Comparison of ENCODE assay signal across 8 cellular contexts in the genomic region with DNA sequence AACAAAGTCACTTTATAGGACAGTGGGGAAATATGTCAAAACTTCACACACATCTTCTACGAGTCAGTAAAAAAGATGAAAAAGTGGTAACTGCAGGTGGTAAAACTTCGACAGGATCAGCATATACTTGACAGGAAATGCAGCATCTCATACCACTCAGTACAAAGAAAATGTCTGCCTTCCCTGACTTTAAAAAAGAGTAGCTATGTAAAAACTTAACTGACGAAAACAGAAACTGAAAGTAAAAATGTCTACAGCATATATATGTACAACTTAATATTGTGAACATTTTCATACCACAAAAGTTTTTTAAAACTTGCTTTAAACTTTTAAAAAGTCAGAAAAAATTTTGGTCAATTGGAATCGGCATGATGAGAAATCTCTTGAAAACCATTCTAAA. TPM values are rescaled to one million over a fixed set of nuclear protein-coding genes. Genes with fewer than 3 reads are reported as not detected.
DNase-seq lines count a peak whose midpoint lies in the region; ATAC-seq, FAIRE-seq and TF ChIP-seq lines count a peak whose summit lies in the region.

No MANE protein-coding gene starts in this region.

- no peak overlapping the region for H3K18ac ChIP-seq in neuronal stem cell (ENCODE audit: low read length)

- dilution Hi-C loops in endothelial cell of umbilical vein (cut with MboI; ENCODE audit: extremely low pct_ligation_motif_present, low sequenced_read_pairs) = no loop called here

- peak overlapping the region; percentile 94 for H3K4me3 Mint-ChIP-seq in activated T-cell treated with anti-CD3 and anti-CD28 coated beads, Interleukin-2, amount 50 U/mL, for 24 hours

- H3K9me1 ChIP-seq in endothelial cell of umbilical vein (replicated peaks; ENCODE audit: control insufficient read depth, extremely low read depth, insufficient read depth, low read length) = no peaks in the 10 kb centered on the region

- no peak overlapping the region for H3K14ac ChIP-seq in neuronal stem cell (ENCODE audit: low read length)

- POLR2A ChIA-PET in endothelial cell of umbilical vein (lab: Charles Lee) = interaction anchor here (0.6 to 1.1 kb wide), 2 partner anchors 59 to 107 kb away, joined by 3 read pairs; partner anchors contain the start of gene ATXN7L2

- TF ChIP-seq CTCF in endothelial cell of umbilical vein (IDR thresholded peaks at IDR 0.05; ENCODE audit: extremely low read depth in 1 of 2, insufficient read depth in 1 of 2, low read depth in 1 of 2, low read length in 2 of 2) = no peak

- peak overlapping the region; percentile 60 to 89 (median 86) for H3K4me3 ChIP-seq in endothelial cell of umbilical vein (replicated peaks in 1 of 3; ENCODE audit: insufficient read depth in 1 of 3, low read depth in 1 of 3, low read length in 3 of 3)
- H3K4me3 ChIP-seq in neuronal stem cell (ENCODE audit: low read length in 2 of 2) = peak overlapping the region; percentile 81 to 92

- H3K9me3 ChIP-seq in endothelial cell of umbilical vein (replicated peaks; ENCODE audit: control insufficient read depth, insufficient read depth, low read length) = no peaks in the 10 kb centered on the region
- H3K9me3 ChIP-seq in neuronal stem cell (replicated peaks in 1 of 2; ENCODE audit: control insufficient read depth in 2 of 2, insufficient read depth in 1 of 2, low read depth in 1 of 2, low read length in 2 of 2) = no peaks in the 10 kb centered on the region

- TF ChIP-seq POLR2A in endothelial cell of umbilical vein (IDR thresholded peaks at IDR 0.05; ENCODE audit: low read depth, low read length) = no peak

- peak overlapping the region; percentile 68 for H3K27ac ChIP-seq in endothelial cell of umbilical vein (ENCODE audit: insufficient read depth, low read depth, low read length)
- no peak overlapping the region for H3K27ac ChIP-seq in neuronal stem cell (replicated peaks; ENCODE audit: low read length)

- H3K4me1 ChIP-seq in endothelial cell of umbilical vein (ENCODE audit: control insufficient read depth, extremely low read depth, insufficient read depth, low read length) (peaks cover 15% of the 10 kb centered on the region), neuronal stem cell (ENCODE audit: control insufficient read depth in 2 of 2, insufficient read depth in 1 of 2, low read depth in 1 of 2, low read length in 2 of 2) (peaks cover 2 to 11% of the 10 kb centered on the region in 2 donors)

- H3K27ac Mint-ChIP-seq in activated T-cell treated with anti-CD3 and anti-CD28 coated beads, Interleukin-2, amount 50 U/mL, for 24 hours = peak overlapping the region; percentile 98

- no CpG with 5 or more reads among the region's 4 CpGs for WGBS in neuronal stem cell (ENCODE audit: extremely low coverage in 2 of 2, insufficient read length in 2 of 2, insufficient replicate concordance in 1 of 2), 2 donors

- no peak overlapping the region for H2BK5ac ChIP-seq in neuronal stem cell (ENCODE audit: low read length)

- H3K36me3 Mint-ChIP-seq in activated T-cell treated with anti-CD3 and anti-CD28 coated beads, Interleukin-2, amount 50 U/mL, for 24 hours (ENCODE audit: low read depth) = peaks cover 58% of the 10 kb centered on the region

- peaks cover 44% of the 10 kb centered on the region for H3K79me2 ChIP-seq in endothelial cell of umbilical vein (ENCODE audit: control insufficient read depth, insufficient read depth, low read length)

- H3K27me3 ChIP-seq in endothelial cell of umbilical vein (ENCODE audit: control insufficient read depth in 2 of 2, insufficient read depth in 2 of 2, low read length in 2 of 2) (no peaks in the 10 kb centered on the region), neuronal stem cell (ENCODE audit: control insufficient read depth in 3 of 3, insufficient read depth in 3 of 3, low read depth in 1 of 3, low read length in 3 of 3) (no peaks in the 10 kb centered on the region)

- DNase-seq in activated T-cell treated with anti-CD3 and anti-CD28 coated beads, Interleukin-2, amount 50 U/mL, for 24 hours = no peak
- DNase-seq in activated T-cell treated with anti-CD3 and anti-CD28 coated beads, Interleukin-2, amount 50 U/mL, for 48 hours = no peak
- DNase-seq in RPMI8226 = peak; percentile 20
- no peak for DNase-seq in endothelial cell of umbilical vein (ENCODE audit: low read depth, low spot score)
- no peak for DNase-seq in neuronal stem cell (ENCODE audit: low spot score)
- no peak for DNase-seq in T-helper 9 cell

- H4K91ac ChIP-seq in neuronal stem cell (ENCODE audit: low read depth, low read length, poor library complexity) = no peak overlapping the region

- H3K9ac ChIP-seq in endothelial cell of umbilical vein (replicated peaks; ENCODE audit: extremely low read depth, insufficient read depth, low read length) = peak overlapping the region; percentile 83
- H3K9ac ChIP-seq in neuronal stem cell (ENCODE audit: low read depth, low read length, poor library complexity) = no peak overlapping the region

- H3K4ac ChIP-seq in neuronal stem cell (ENCODE audit: low read length) = no peak overlapping the region

- no TSS peak for BruUV-seq in endothelial cell of umbilical vein (replicated peaks; lab: Mats Ljungman, UMichigan)

- H2AK5ac ChIP-seq in neuronal stem cell (ENCODE audit: low read depth, low read length) = no peak overlapping the region

- no peak overlapping the region for H2BK15ac ChIP-seq in neuronal stem cell (ENCODE audit: low read length)

- no peaks in the 10 kb centered on the region for H3K9me3 Mint-ChIP-seq in activated T-cell treated with anti-CD3 and anti-CD28 coated beads, Interleukin-2, amount 50 U/mL, for 24 hours

- H3K27me3 Mint-ChIP-seq in activated T-cell treated with anti-CD3 and anti-CD28 coated beads, Interleukin-2, amount 50 U/mL, for 24 hours = no peaks in the 10 kb centered on the region

- H4K8ac ChIP-seq in neuronal stem cell (ENCODE audit: low read depth, low read length) = no peak overlapping the region

- peaks cover 9% of the 10 kb centered on the region for H3K79me1 ChIP-seq in neuronal stem cell (ENCODE audit: low read depth, low read length)

- no peaks in the 10 kb centered on the region for H4K20me1 ChIP-seq in endothelial cell of umbilical vein (replicated peaks; ENCODE audit: control insufficient read depth, extremely low read depth, insufficient read depth, low read length)

- intact Hi-C loops in endothelial cell of umbilical vein (cut with micrococcal nuclease) = no loop called here

- CTCF ChIA-PET in endothelial cell of umbilical vein (lab: Charles Lee) = interaction anchor here (0.8 to 3.6 kb wide), 7 partner anchors 25 to 107 kb away, joined by 3 to 29 read pairs (median 4); partner anchors contain the start of genes ATXN7L2 and CYB561D1

- no peak for FAIRE-seq in endothelial cell of umbilical vein (lab: Jason Lieb, UNC)

- peaks cover 38% of the 10 kb centered on the region for H3K4me1 Mint-ChIP-seq in activated T-cell treated with anti-CD3 and anti-CD28 coated beads, Interleukin-2, amount 50 U/mL, for 24 hours (ENCODE audit: low read depth)

- no peak overlapping the region for H2BK12ac ChIP-seq in neuronal stem cell (ENCODE audit: low read length)

- ATAC-seq in GM18907 (IDR thresholded peaks at IDR 0.05; ENCODE audit: unreplicated experiment) = no peak
- ATAC-seq in GM18909 (IDR thresholded peaks at IDR 0.05; ENCODE audit: poor library complexity, unreplicated experiment) = no peak

- H2AFZ ChIP-seq in endothelial cell of umbilical vein (ENCODE audit: low read depth, low read length) (no peak overlapping the region), neuronal stem cell (ENCODE audit: low read length) (peak overlapping the region; percentile 81)

- H3K23ac ChIP-seq in neuronal stem cell (ENCODE audit: low read depth, low read length, poor library complexity) = no peak overlapping the region

- H3K4me2 ChIP-seq in endothelial cell of umbilical vein (ENCODE audit: insufficient read depth, low read length) (peak overlapping the region; percentile 95), neuronal stem cell (ENCODE audit: insufficient read depth, low read length, poor library complexity, severe bottlenecking) (peak overlapping the region; percentile 63)

- H3K36me3 ChIP-seq in endothelial cell of umbilical vein (ENCODE audit: control insufficient read depth in 2 of 2, extremely low read depth in 1 of 2, insufficient read depth in 2 of 2, low read length in 2 of 2) (peaks cover 4 to 7% of the 10 kb centered on the region in 2 experiments), neuronal stem cell (replicated peaks in 1 of 2; ENCODE audit: control insufficient read depth in 2 of 2, insufficient read depth in 2 of 2, low read length in 2 of 2) (peaks cover 7 to 19% of the 10 kb centered on the region in 2 donors)

- no peak overlapping the region for H2BK120ac ChIP-seq in neuronal stem cell (ENCODE audit: low read depth, low read length)

RNA-seq across cellular contexts. Expression of gene PSMA5, which starts 0.9 kb away (rescaled TPM):
- 112 and 125 TPM in 2 replicates for total RNA-seq in endothelial cell of umbilical vein
- 87.9 and 98.1 TPM in 2 replicates for polyA plus RNA-seq in endothelial cell of umbilical vein
- 116 and 124 TPM in 2 replicates for polyA plus RNA-seq in endothelial cell of umbilical vein (2011; cell fraction: cytosol; rRNA removed)
- 60.3 and 69.7 TPM in 2 replicates for polyA plus RNA-seq in endothelial cell of umbilical vein (2011; cell fraction: nucleus; rRNA removed)
- polyA plus RNA-seq in endothelial cell of umbilical vein (2012) = 90.3 and 119 TPM in 2 replicates
- 70.1 and 75.4 TPM in 2 replicates for polyA minus RNA-seq in endothelial cell of umbilical vein
- 95.6 TPM for polyA minus RNA-seq in endothelial cell of umbilical vein (2011; cell fraction: cytosol; rRNA and poly(A)+ RNA removed)
- polyA minus RNA-seq in endothelial cell of umbilical vein (2011; cell fraction: nucleus; rRNA and poly(A)+ RNA removed) = 25.1 and 65.4 TPM in 2 replicates
- polyA plus RNA-seq in neuronal stem cell (2013, experiment 1 of 2) = 55.7 TPM
- 55.9 TPM for polyA plus RNA-seq in neuronal stem cell (2013, experiment 2 of 2)

RNA-seq across cellular contexts. Expression of gene SORT1, which starts 27.7 kb away (rescaled TPM):
- total RNA-seq in endothelial cell of umbilical vein = 16.8 and 17.8 TPM in 2 replicates
- 6.4 and 6.8 TPM in 2 replicates for polyA plus RNA-seq in endothelial cell of umbilical vein
- 4.8 and 5.4 TPM in 2 replicates for polyA plus RNA-seq in endothelial cell of umbilical vein (2011; cell fraction: cytosol; rRNA removed)
- 3.9 and 4.5 TPM in 2 replicates for polyA plus RNA-seq in endothelial cell of umbilical vein (2011; cell fraction: nucleus; rRNA removed)
- polyA plus RNA-seq in endothelial cell of umbilical vein (2012) = 4.3 and 5.0 TPM in 2 replicates
- 17.9 and 22.7 TPM in 2 replicates for polyA minus RNA-seq in endothelial cell of umbilical vein
- 23.8 TPM for polyA minus RNA-seq in endothelial cell of umbilical vein (2011; cell fraction: cytosol; rRNA and poly(A)+ RNA removed)
- 8.3 and 10.6 TPM in 2 replicates for polyA minus RNA-seq in endothelial cell of umbilical vein (2011; cell fraction: nucleus; rRNA and poly(A)+ RNA removed)
- polyA plus RNA-seq in neuronal stem cell (2013, experiment 1 of 2) = 21.1 TPM
- 21.2 TPM for polyA plus RNA-seq in neuronal stem cell (2013, experiment 2 of 2)

RNA-seq across cellular contexts. Expression of gene SYPL2, which starts 41.0 kb away (rescaled TPM):
- total RNA-seq in endothelial cell of umbilical vein = not detected in 2 replicates
- polyA plus RNA-seq in endothelial cell of umbilical vein = 0.02 TPM in 1 of 2 replicates, not detected in the other
- polyA plus RNA-seq in endothelial cell of umbilical vein (2011; cell fraction: cytosol; rRNA removed) = not detected in 2 replicates
- polyA plus RNA-seq in endothelial cell of umbilical vein (2011; cell fraction: nucleus; rRNA removed) = not detected in 2 replicates
- not detected in 2 replicates for polyA plus RNA-seq in endothelial cell of umbilical vein (2012)
- not detected in 2 replicates for polyA minus RNA-seq in endothelial cell of umbilical vein
- polyA minus RNA-seq in endothelial cell of umbilical vein (2011; cell fraction: cytosol; rRNA and poly(A)+ RNA removed) = 0.82 TPM
- not detected in 2 replicates for polyA minus RNA-seq in endothelial cell of umbilical vein (2011; cell fraction: nucleus; rRNA and poly(A)+ RNA removed)
- not detected for polyA plus RNA-seq in neuronal stem cell (2013, experiment 1 of 2)
- polyA plus RNA-seq in neuronal stem cell (2013, experiment 2 of 2) = not detected

RNA-seq across cellular contexts. Expression of gene ATXN7L2, which starts 58.3 kb away (rescaled TPM):
- total RNA-seq in endothelial cell of umbilical vein = 3.8 and 4.4 TPM in 2 replicates
- polyA plus RNA-seq in endothelial cell of umbilical vein = 4.9 and 5.7 TPM in 2 replicates
- 2.6 and 3.5 TPM in 2 replicates for polyA plus RNA-seq in endothelial cell of umbilical vein (2011; cell fraction: cytosol; rRNA removed)
- polyA plus RNA-seq in endothelial cell of umbilical vein (2011; cell fraction: nucleus; rRNA removed) = 15.2 and 17.3 TPM in 2 replicates
- 1.8 and 3.3 TPM in 2 replicates for polyA plus RNA-seq in endothelial cell of umbilical vein (2012)
- 2.8 and 3.6 TPM in 2 replicates for polyA minus RNA-seq in endothelial cell of umbilical vein
- 5.6 TPM for polyA minus RNA-seq in endothelial cell of umbilical vein (2011; cell fraction: cytosol; rRNA and poly(A)+ RNA removed)
- 8.6 and 12.9 TPM in 2 replicates for polyA minus RNA-seq in endothelial cell of umbilical vein (2011; cell fraction: nucleus; rRNA and poly(A)+ RNA removed)
- 11.1 TPM for polyA plus RNA-seq in neuronal stem cell (2013, experiment 1 of 2)
- polyA plus RNA-seq in neuronal stem cell (2013, experiment 2 of 2) = 10.8 TPM
